ENCODE assay signal across 18 cellular contexts in the genomic region with DNA sequence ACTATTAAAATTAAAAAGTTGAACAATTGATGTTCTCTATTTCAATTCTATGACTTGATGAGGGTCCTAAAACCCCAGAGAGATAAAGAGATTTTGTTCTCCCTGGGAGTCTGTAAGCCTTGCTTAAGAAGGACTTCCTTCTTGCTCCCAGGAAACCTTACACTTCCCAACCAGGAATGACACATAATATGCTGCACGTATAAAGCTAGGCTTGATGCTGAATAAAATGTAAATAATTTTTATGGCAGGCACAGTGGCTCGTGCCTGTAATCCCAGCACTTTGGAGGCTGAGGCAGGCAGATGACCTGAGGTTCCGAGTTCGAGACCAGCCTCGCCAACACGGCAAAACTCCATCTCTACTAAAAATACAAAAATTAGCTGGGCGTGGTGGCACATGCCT. TPM values are rescaled to one million over a fixed set of nuclear protein-coding genes. Genes with fewer than 3 reads are reported as not detected.
DNase-seq lines count a peak whose midpoint lies in the region; FAIRE-seq and TF ChIP-seq lines count a peak whose summit lies in the region.
"Had no signal": no experiment of that assay in that cellular context is flagged by ENCODE, and none has a peak within 500 bp of the region (broad histone marks: within the 10 kb centered on the region; RNA-seq: fewer than 3 reads in every experiment).

No MANE protein-coding gene starts in this region.

- H3K9ac ChIP-seq in fibroblast of lung (ENCODE audit: insufficient read depth, low read length): no peak overlapping the region

- no peaks in the 10 kb centered on the region for H3K79me2 ChIP-seq in fibroblast of lung (ENCODE audit: control insufficient read depth, insufficient read depth, low read length)
- H3K79me2 ChIP-seq in hepatocyte: peaks cover 4% of the 10 kb centered on the region

- TF ChIP-seq CTCF in RWPE1 (conservative IDR thresholded peaks at IDR 0.05; ENCODE audit: low read depth) (no peak), fibroblast of lung (conservative IDR thresholded peaks at IDR 0.05 in 1 of 2, IDR thresholded peaks at IDR 0.05 in 1 of 2; ENCODE audit: low read depth in 1 of 2, low read length in 2 of 2) (no peak), uterus (IDR thresholded peaks at IDR 0.05) (no peak), hepatocyte (IDR thresholded peaks at IDR 0.05; ENCODE audit: poor library complexity) (no peak)

- no peaks in the 10 kb centered on the region for H3K36me3 ChIP-seq in fibroblast of lung (ENCODE audit: control insufficient read depth, insufficient read depth, low read length)
- no peaks in the 10 kb centered on the region for H3K36me3 ChIP-seq in uterus
- H3K36me3 ChIP-seq in hepatocyte (replicated peaks; ENCODE audit: insufficient read depth, low read depth): no peaks in the 10 kb centered on the region
- H3K36me3 ChIP-seq: BE2C, upper lobe of left lung, WERI-Rb-1 had no signal

- POLR2A ChIA-PET in RWPE1 (lab: Yijun Ruan, JAX; ENCODE audit: low non-redundant PET): no interaction called here

- H3K27me3 ChIP-seq in fibroblast of lung (ENCODE audit: control insufficient read depth, insufficient read depth, low read length): no peaks in the 10 kb centered on the region
- no peaks in the 10 kb centered on the region for H3K27me3 ChIP-seq in uterus
- no peaks in the 10 kb centered on the region for H3K27me3 ChIP-seq in hepatocyte
- H3K27me3 ChIP-seq: BE2C, upper lobe of left lung had no signal

- CTCF ChIA-PET in RWPE1 (lab: Yijun Ruan, JAX): interaction anchor here (0.6 kb wide), 1 partner anchor 1111 kb away, joined by 3 read pairs; no protein-coding TSS in a partner anchor

- no peak for DNase-seq in H54 (ENCODE audit: insufficient read length, low spot score)
- DNase-seq in RWPE1 (ENCODE audit: low spot score): no peak
- peak; percentile 60 to 61 for DNase-seq in fibroblast of lung (ENCODE audit: low read depth in 2 of 2)
- DNase-seq in renal cortical epithelial cell (ENCODE audit: low read depth): peak; percentile 58
- no peak for DNase-seq in uterus
- DNase-seq in T-helper 2 cell treated with Interferon-gamma antibody and Interleukin-4, amounts not matched to agents 5 μg/mL and 100 μg/mL, for 36 hours (ENCODE audit: low spot score): no peak
- DNase-seq in hepatocyte (ENCODE audit: low spot score): no peak
- DNase-seq: activated CD8-positive, alpha-beta memory T cell treated with anti-CD3 and anti-CD28 coated beads, Interleukin-2, amount 50 U/mL, for 48 hours; activated naive CD8-positive, alpha-beta T cell treated with anti-CD3 and anti-CD28 coated beads, Interleukin-2, amount 50 U/mL, for 24 hours; BE2C; COR-L47; immature natural killer cell; NCI-H526 treated with DMSO at 0.1 percent for 48 hours; SHP77; stimulated activated CD8-positive, alpha-beta memory T cell treated with anti-CD3 and anti-CD28 coated beads, Interleukin-4, amount 100 ng/mL, for 48 hours; upper lobe of left lung; WERI-Rb-1 had no signal

- H3K4me3 ChIP-seq in fibroblast of lung (replicated peaks in 1 of 4; ENCODE audit: control extremely low read depth in 1 of 4, insufficient read depth in 1 of 4, low read depth in 3 of 4, low read length in 4 of 4) (no peak overlapping the region), uterus (no peak overlapping the region), hepatocyte (no peak overlapping the region)
- H3K4me3 ChIP-seq: upper lobe of left lung had no signal

- H3K27ac ChIP-seq in RWPE1 (peak overlapping the region; percentile 80), fibroblast of lung (ENCODE audit: insufficient read depth, low read length) (no peak overlapping the region), uterus (no peak overlapping the region), hepatocyte (no peak overlapping the region)
- H3K27ac ChIP-seq: upper lobe of left lung, WERI-Rb-1 had no signal

- H3K9me2 ChIP-seq in hepatocyte (replicated peaks; ENCODE audit: insufficient read depth): no peaks in the 10 kb centered on the region

- no peak for TF ChIP-seq POLR2A in H54 (IDR thresholded peaks at IDR 0.05; ENCODE audit: low read depth, low read length)
- TF ChIP-seq POLR2A in uterus (IDR thresholded peaks at IDR 0.05): no peak

- 87% methylated on average over 7 of the region's 7 CpGs for WGBS in hepatocyte (ENCODE audit: low lambda C conversion rate, missing lambda C conversion rate)

- no peaks in the 10 kb centered on the region for H4K20me1 ChIP-seq in fibroblast of lung (ENCODE audit: control insufficient read depth, extremely low read depth, insufficient read depth, low read length)
- no peaks in the 10 kb centered on the region for H4K20me1 ChIP-seq in hepatocyte (ENCODE audit: insufficient read depth, poor library complexity, severe bottlenecking)

- intact Hi-C loops in uterus (cut with DNase I; ENCODE audit: low total_unique reads): no loop called here

- no peak overlapping the region for H2AFZ ChIP-seq in fibroblast of lung (ENCODE audit: low read length)
- no peak overlapping the region for H2AFZ ChIP-seq in hepatocyte

- H3K4me1 Mint-ChIP-seq in T-helper 2 cell treated with Interferon-gamma antibody and Interleukin-4, amounts not matched to agents 5 μg/mL and 100 μg/mL, for 36 hours (ENCODE audit: low read depth): peaks cover 3% of the 10 kb centered on the region
- H3K4me1 Mint-ChIP-seq: activated naive CD8-positive, alpha-beta T cell treated with anti-CD3 and anti-CD28 coated beads, Interleukin-2, amount 50 U/mL, for 24 hours; immature natural killer cell had no signal

- peak; percentile 89 for FAIRE-seq in H54 (lab: Jason Lieb, UNC)

- H3K4me2 ChIP-seq in fibroblast of lung (ENCODE audit: extremely low read depth, insufficient read depth, low read length) (no peak overlapping the region), hepatocyte (no peak overlapping the region)

- H3K9me3 ChIP-seq in fibroblast of lung (ENCODE audit: control insufficient read depth, insufficient read depth, low read depth, low read length): no peaks in the 10 kb centered on the region
- H3K9me3 ChIP-seq in uterus: no peaks in the 10 kb centered on the region
- H3K9me3 ChIP-seq in hepatocyte (ENCODE audit: low read depth): no peaks in the 10 kb centered on the region
- H3K9me3 ChIP-seq: BE2C, upper lobe of left lung had no signal

- no peak overlapping the region for H3K4me3 Mint-ChIP-seq in T-helper 2 cell treated with Interferon-gamma antibody and Interleukin-4, amounts not matched to agents 5 μg/mL and 100 μg/mL, for 36 hours
- H3K4me3 Mint-ChIP-seq: activated naive CD8-positive, alpha-beta T cell treated with anti-CD3 and anti-CD28 coated beads, Interleukin-2, amount 50 U/mL, for 24 hours; immature natural killer cell; T-helper 1 cell treated with Interleukin-12 subunit alpha and Interleukin-12 subunit beta and Interleukin-4 antibody, amounts not matched to agents 30 μg/mL and 1 μg/mL, for 36 hours had no signal

- H3K27me3 Mint-ChIP-seq in T-helper 2 cell treated with Interferon-gamma antibody and Interleukin-4, amounts not matched to agents 5 μg/mL and 100 μg/mL, for 36 hours (ENCODE audit: low read depth): no peaks in the 10 kb centered on the region

- peaks cover 3% of the 10 kb centered on the region for H3K36me3 Mint-ChIP-seq in T-helper 2 cell treated with Interferon-gamma antibody and Interleukin-4, amounts not matched to agents 5 μg/mL and 100 μg/mL, for 36 hours (ENCODE audit: low read depth)

- no peaks in the 10 kb centered on the region for H3K9me3 Mint-ChIP-seq in T-helper 2 cell treated with Interferon-gamma antibody and Interleukin-4, amounts not matched to agents 5 μg/mL and 100 μg/mL, for 36 hours
- H3K9me3 Mint-ChIP-seq: activated naive CD8-positive, alpha-beta T cell treated with anti-CD3 and anti-CD28 coated beads, Interleukin-2, amount 50 U/mL, for 24 hours; immature natural killer cell; T-helper 1 cell treated with Interleukin-12 subunit alpha and Interleukin-12 subunit beta and Interleukin-4 antibody, amounts not matched to agents 30 μg/mL and 1 μg/mL, for 36 hours had no signal

- H3K4me1 ChIP-seq in fibroblast of lung (ENCODE audit: control insufficient read depth, extremely low read depth, insufficient read depth, low read length): peaks cover 5% of the 10 kb centered on the region
- H3K4me1 ChIP-seq in uterus: no peaks in the 10 kb centered on the region
- H3K4me1 ChIP-seq in hepatocyte (ENCODE audit: insufficient read depth): no peaks in the 10 kb centered on the region
- H3K4me1 ChIP-seq: BE2C, upper lobe of left lung had no signal

- no peak overlapping the region for H3K27ac Mint-ChIP-seq in T-helper 2 cell treated with Interferon-gamma antibody and Interleukin-4, amounts not matched to agents 5 μg/mL and 100 μg/mL, for 36 hours
- H3K27ac Mint-ChIP-seq: activated naive CD8-positive, alpha-beta T cell treated with anti-CD3 and anti-CD28 coated beads, Interleukin-2, amount 50 U/mL, for 24 hours; immature natural killer cell; T-helper 1 cell treated with Interleukin-12 subunit alpha and Interleukin-12 subunit beta and Interleukin-4 antibody, amounts not matched to agents 30 μg/mL and 1 μg/mL, for 36 hours had no signal

RNA-seq across cellular contexts. Expression of a gene that starts 27.8 kb away (rescaled TPM):
- total RNA-seq in fibroblast of lung: 28.8 and 31.0 TPM in 2 replicates
- polyA plus RNA-seq in fibroblast of lung: 16.5 and 19.0 TPM in 2 replicates
- 13.0 and 13.7 TPM in 2 replicates for polyA plus RNA-seq in fibroblast of lung (2012)
- 7.4 and 16.3 TPM in 2 replicates for polyA minus RNA-seq in fibroblast of lung (ENCODE audit: low replicate concordance)
- 30.0 and 45.9 TPM in 2 replicates for total RNA-seq in renal cortical epithelial cell
- total RNA-seq in uterus: 10 to 100 TPM; 12.9 to 78.1 (median 27.5) TPM
- 18.9 and 21.0 TPM in 2 replicates for total RNA-seq in hepatocyte
- polyA plus RNA-seq in hepatocyte: 11.1 and 13.1 TPM in 2 replicates

Comparison
In these comparisons a context has a peak if more than half of its experiments do, and no peak if none do; other contexts are left out.
1. DNase-seq: peak in fibroblast of lung (2 of 2) and renal cortical epithelial cell (single experiment); none in H54 (single experiment), RWPE1 (single experiment), uterus (0 of 2), T-helper 2 cell treated with Interferon-gamma antibody and Interleukin-4, amounts not matched to agents 5 μg/mL and 100 μg/mL, for 36 hours (single experiment) and hepatocyte (single experiment).